Comparison of ENCODE assay signal across 8 cellular contexts in genomic region chr2:131492418-131493198, GRCh38. TPM values are rescaled to one million over a fixed set of nuclear protein-coding genes. Genes with fewer than 3 reads are reported as not detected.
DNase-seq lines count a peak whose midpoint lies in the region; ATAC-seq and TF ChIP-seq lines count a peak whose summit lies in the region.

No MANE protein-coding gene starts in this region.

- intact Hi-C loops in lower lobe of right lung (cut with DNase I), result no loop called here

- H3K4me1 Mint-ChIP-seq in activated CD4-positive, alpha-beta memory T cell treated with anti-CD3 and anti-CD28 coated beads, Interleukin-2, amount 10 ng/mL, durations not matched to agents 7 days and 5 days, result peaks cover 57% of the 10 kb centered on the region

- DNase-seq in COLO668 (lab: John Stamatoyannopoulos, UW; ENCODE audit: unreplicated experiment) (peak; percentile 95), HL-60 (ENCODE audit: low read depth in 1 of 2, low spot score in 1 of 2) (peak; percentile 94 to 98), NCI-H82 treated with DMSO at 0.1 percent for 48 hours (lab: John Stamatoyannopoulos, UW; ENCODE audit: unreplicated experiment) (peak; percentile 81), ecto neural progenitor cell (ENCODE audit: low spot score) (peak; percentile 95), lower lobe of right lung (peak; percentile 96)
- DNase-seq in activated CD4-positive, alpha-beta memory T cell treated with anti-CD3 and anti-CD28 coated beads, Interleukin-2, amount 10 ng/mL, durations not matched to agents 7 days and 5 days, result peak; percentile 95
- peak; percentile 75 to 92 (median 86) for DNase-seq in stimulated activated CD4-positive, alpha-beta T cell treated with anti-CD3 and anti-CD28 coated beads, TNF-alpha, amount 100 ng/mL, for 1 hour (ENCODE audit: low read depth in 3 of 3, low spot score in 1 of 3)

- H3K4me3 ChIP-seq in HL-60 (replicated peaks; ENCODE audit: insufficient read depth, low read length), result peak overlapping the region; percentile 96
- peak overlapping the region; percentile 78 for H3K4me3 ChIP-seq in lower lobe of right lung

- H3K36me3 ChIP-seq in lower lobe of right lung, result no peaks in the 10 kb centered on the region

- peak overlapping the region; percentile 96 for H3K27ac Mint-ChIP-seq in activated CD4-positive, alpha-beta memory T cell treated with anti-CD3 and anti-CD28 coated beads, Interleukin-2, amount 10 ng/mL, durations not matched to agents 7 days and 5 days

- H3K27ac ChIP-seq in HL-60 (replicated peaks) (peak overlapping the region; percentile 90), lower lobe of right lung (peak overlapping the region; percentile 89)

- ATAC-seq in GM19463 (IDR thresholded peaks at IDR 0.05; ENCODE audit: unreplicated experiment) (peak; percentile 65), lower lobe of right lung (peak; percentile 94 to 95)

- H3K9me3 Mint-ChIP-seq in activated CD4-positive, alpha-beta memory T cell treated with anti-CD3 and anti-CD28 coated beads, Interleukin-2, amount 10 ng/mL, durations not matched to agents 7 days and 5 days, result no peaks in the 10 kb centered on the region

- peaks cover 39% of the 10 kb centered on the region for H3K36me3 Mint-ChIP-seq in activated CD4-positive, alpha-beta memory T cell treated with anti-CD3 and anti-CD28 coated beads, Interleukin-2, amount 10 ng/mL, durations not matched to agents 7 days and 5 days (ENCODE audit: low read depth)

- H3K4me1 ChIP-seq in lower lobe of right lung, result peaks cover 23% of the 10 kb centered on the region

- H3K27me3 Mint-ChIP-seq in activated CD4-positive, alpha-beta memory T cell treated with anti-CD3 and anti-CD28 coated beads, Interleukin-2, amount 10 ng/mL, durations not matched to agents 7 days and 5 days, result no peaks in the 10 kb centered on the region

- CTCF ChIA-PET in activated CD4-positive, alpha-beta memory T cell treated with anti-CD3 and anti-CD28 coated beads, Interleukin-2, amount 10 ng/mL, durations not matched to agents 7 days and 5 days (lab: Charles Lee), result interaction anchor here (0.6 to 2.9 kb wide), 20 partner anchors 9 to 1311 kb away, joined by 3 to 36 read pairs (median 4); partner anchors contain the start of genes CCDC74A, FAM168B and SMPD4

- peak; percentile 26 for TF ChIP-seq CTCF in HL-60 (IDR thresholded peaks at IDR 0.05; ENCODE audit: insufficient read depth, low read length)
- TF ChIP-seq CTCF in lower lobe of right lung (IDR thresholded peaks at IDR 0.05), result peak; percentile 71

- peak overlapping the region; percentile 97 for H3K4me3 Mint-ChIP-seq in activated CD4-positive, alpha-beta memory T cell treated with anti-CD3 and anti-CD28 coated beads, Interleukin-2, amount 10 ng/mL, durations not matched to agents 7 days and 5 days

- POLR2A ChIA-PET in activated CD4-positive, alpha-beta memory T cell treated with anti-CD3 and anti-CD28 coated beads, Interleukin-2, amount 10 ng/mL, durations not matched to agents 7 days and 5 days (lab: Charles Lee), result interaction anchor here (0.8 to 2.4 kb wide), 10 partner anchors 11 to 762 kb away, joined by 3 to 25 read pairs (median 3); no protein-coding TSS in a partner anchor

- H3K27me3 ChIP-seq in HL-60 (ENCODE audit: insufficient read depth, poor library complexity, severe bottlenecking) (no peaks in the 10 kb centered on the region), lower lobe of right lung (ENCODE audit: low read depth) (no peaks in the 10 kb centered on the region)

- H3K9me3 ChIP-seq in lower lobe of right lung, result no peaks in the 10 kb centered on the region

RNA-seq across cellular contexts. Expression of gene MZT2A, which starts 0.4 kb away (rescaled TPM):
- 100 to 1,000 TPM; 249 to 267 TPM for total RNA-seq in activated CD4-positive, alpha-beta memory T cell treated with anti-CD3 and anti-CD28 coated beads, Interleukin-2, amount 10 ng/mL, durations not matched to agents 7 days and 5 days
- total RNA-seq in lower lobe of right lung, result 49.9 TPM

RNA-seq across cellular contexts. Expression of gene TUBA3D, which starts 16.7 kb away (rescaled TPM):
- total RNA-seq in activated CD4-positive, alpha-beta memory T cell treated with anti-CD3 and anti-CD28 coated beads, Interleukin-2, amount 10 ng/mL, durations not matched to agents 7 days and 5 days, result not detected
- total RNA-seq in lower lobe of right lung, result not detected

RNA-seq across cellular contexts. Expression of gene CCDC74A, which starts 35.1 kb away (rescaled TPM):
- total RNA-seq in activated CD4-positive, alpha-beta memory T cell treated with anti-CD3 and anti-CD28 coated beads, Interleukin-2, amount 10 ng/mL, durations not matched to agents 7 days and 5 days, result 1 to 10 TPM; 4.5 to 5.2 TPM
- total RNA-seq in lower lobe of right lung, result 4.9 TPM

Comparison
In these comparisons a context has a peak if more than half of its experiments do, and no peak if none do; other contexts are left out.
1. Peak in every context shown above with its lines: DNase-seq, ATAC-seq, H3K4me3 ChIP-seq and H3K27ac ChIP-seq.